In the genomic region with DNA sequence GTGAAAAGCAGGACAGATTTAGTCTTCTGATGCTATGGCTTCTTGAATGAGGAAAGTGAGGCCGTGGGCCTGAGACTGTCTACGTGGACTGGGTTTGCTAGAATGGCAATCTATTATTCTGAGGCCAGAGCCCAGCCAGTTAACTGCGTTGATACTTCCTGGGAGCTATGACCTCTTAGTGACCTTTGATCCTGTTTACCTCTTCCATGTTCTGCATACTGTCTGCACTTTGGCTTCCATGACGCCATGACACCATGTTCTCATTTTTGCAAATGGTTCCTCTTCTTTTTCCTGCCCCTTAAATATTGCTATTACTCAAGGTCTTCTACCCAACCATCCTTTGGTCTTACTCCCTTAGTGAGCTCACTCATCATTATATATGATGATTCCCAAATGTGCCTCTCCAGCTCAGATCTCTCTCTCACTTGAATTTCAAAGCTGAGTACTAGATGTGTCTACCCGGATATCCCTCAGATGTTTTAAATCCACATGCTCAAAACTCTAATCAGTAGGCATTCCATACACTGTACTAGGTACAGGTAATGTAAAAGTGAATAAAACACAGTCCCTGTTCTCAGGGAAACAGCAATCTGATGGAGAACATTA, we compare ENCODE assay signal across 23 cellular contexts.
"Had no signal": no experiment of that assay in that cellular context is flagged by ENCODE, and none has a peak within 500 bp of the region (broad histone marks: within the 10 kb centered on the region; RNA-seq: fewer than 3 reads in every experiment).

No MANE protein-coding gene starts in this region.

- H3K27ac ChIP-seq: breast epithelium had no signal

- H3K4me3 ChIP-seq: breast epithelium, K562 had no signal

- FAIRE-seq: K562, RCC 7860 had no signal

- H3K27me3 ChIP-seq: breast epithelium had no signal

- H3K36me3 ChIP-seq: breast epithelium had no signal

- ATAC-seq: activated CD8-positive, alpha-beta memory T cell treated with anti-CD3 and anti-CD28 coated beads, Interleukin-2, amount 10 ng/mL, durations not matched to agents 7 days and 5 days; K562; PC-3; T-helper 17 cell; WTC11 had no signal

- H3K9me3 ChIP-seq: breast epithelium had no signal

- DNase-seq: activated CD4-positive, alpha-beta T cell treated with anti-CD3 and anti-CD28 coated beads, Interleukin-2, amount 10 ng/mL, durations not matched to agents 24 days and 14 days; activated CD4-positive, alpha-beta T cell treated with anti-CD3 and anti-CD28 coated beads, Interleukin-2, amount 50 U/mL, for 48 hours; activated CD4-positive, CD25-positive, alpha-beta regulatory T cell treated with anti-CD3 and anti-CD28 coated beads, Interleukin-2, amount 50 U/mL, for 72 hours; activated CD8-positive, alpha-beta memory T cell treated with anti-CD3 and anti-CD28 coated beads, Interleukin-2, amount 10 ng/mL, durations not matched to agents 7 days and 5 days; activated effector memory CD4-positive, alpha-beta T cell treated with Interleukin-2 at 50 U/mL for 16 hours; activated naive CD4-positive, alpha-beta T cell; activated T-cell treated with anti-CD3 and anti-CD28 coated beads, Interleukin-2, amount 50 U/mL, for 24 hours; aorta; caudate nucleus; Kasumi-1; NCI-H1092; NCI-H1417; NCI-H1930; NCI-H510A treated with DMSO at 0.1 percent for 48 hours; NCI-H69; PC-3; SHP77 treated with DMSO at 0.1 percent for 48 hours; T-helper 17 cell; T-helper 9 cell had no signal
